Comparison of ENCODE assay signal across 8 cellular contexts in genomic region chr10:103759100-103759781, GRCh38.
A peak's percentile ranks its signal among the peaks of the same experiment; 100 is the strongest.
DNase-seq lines count a peak whose midpoint lies in the region; ATAC-seq and TF ChIP-seq lines count a peak whose summit lies in the region.

No MANE protein-coding gene starts in this region.

- no peaks in the 10 kb centered on the region for H3K36me3 Mint-ChIP-seq in activated naive CD8-positive, alpha-beta T cell treated with anti-CD3 and anti-CD28 coated beads, Interleukin-2, amount 10 ng/mL, durations not matched to agents 7 days and 5 days

- no peaks in the 10 kb centered on the region for H3K9me3 ChIP-seq in heart right ventricle

- no peak overlapping the region for H3K4me3 Mint-ChIP-seq in activated naive CD8-positive, alpha-beta T cell treated with anti-CD3 and anti-CD28 coated beads, Interleukin-2, amount 10 ng/mL, durations not matched to agents 7 days and 5 days

- 10 to 17% methylated on average over 10 of the region's 10 CpGs for WGBS in heart right ventricle, 2 donors

- H3K27ac ChIP-seq in heart right ventricle = peak overlapping the region; percentile 77 to 96 (median 94)

- H3K27ac Mint-ChIP-seq in activated naive CD8-positive, alpha-beta T cell treated with anti-CD3 and anti-CD28 coated beads, Interleukin-2, amount 10 ng/mL, durations not matched to agents 7 days and 5 days = no peak overlapping the region

- TF ChIP-seq CTCF in heart right ventricle (IDR thresholded peaks at IDR 0.05) = peak in 1 of 9 donors; percentile 10

- H3K4me1 Mint-ChIP-seq in activated naive CD8-positive, alpha-beta T cell treated with anti-CD3 and anti-CD28 coated beads, Interleukin-2, amount 10 ng/mL, durations not matched to agents 7 days and 5 days = peaks cover 44% of the 10 kb centered on the region

- H3K4me3 ChIP-seq in heart right ventricle (peak overlapping the region in 1 of 10 donors; percentile 20), skeletal muscle cell (ENCODE audit: low read depth, low read length) (no peak overlapping the region)

- H3K9me3 Mint-ChIP-seq in activated naive CD8-positive, alpha-beta T cell treated with anti-CD3 and anti-CD28 coated beads, Interleukin-2, amount 10 ng/mL, durations not matched to agents 7 days and 5 days = no peaks in the 10 kb centered on the region

- POLR2A ChIA-PET in activated naive CD8-positive, alpha-beta T cell treated with anti-CD3 and anti-CD28 coated beads, Interleukin-2, amount 10 ng/mL, durations not matched to agents 7 days and 5 days (lab: Charles Lee) = interaction anchor here (1.8 kb wide), 1 partner anchor 22 kb away, joined by 4 read pairs; no protein-coding TSS in a partner anchor

- ATAC-seq in GM18907 (IDR thresholded peaks at IDR 0.05; ENCODE audit: unreplicated experiment) (peak; percentile 72), heart right ventricle (peak; percentile 75 to 93 (median 87))
- peak; percentile 22 for ATAC-seq in activated naive CD8-positive, alpha-beta T cell treated with anti-CD3 and anti-CD28 coated beads, Interleukin-2, amount 10 ng/mL, durations not matched to agents 7 days and 5 days (ENCODE audit: low read depth)

- in situ Hi-C loops in ACHN (cut with HindIII; ENCODE audit: low pct_ligation_motif_present, low pct_unique_long_range_greater_than_20kb, low sequenced_read_pairs) = no loop called here

- no peaks in the 10 kb centered on the region for H3K36me3 ChIP-seq in heart right ventricle

- DNase-seq in ACHN = peak; percentile 33
- peak; percentile 17 for DNase-seq in NCI-H2171 (lab: John Stamatoyannopoulos, UW)
- DNase-seq in activated naive CD8-positive, alpha-beta T cell treated with anti-CD3 and anti-CD28 coated beads, Interleukin-2, amount 10 ng/mL, durations not matched to agents 7 days and 5 days = no peak
- peak in 1 of 2 donors; percentile 85 for DNase-seq in heart right ventricle
- DNase-seq in skeletal muscle cell (ENCODE audit: low read depth) = peak; percentile 69
- no peak for DNase-seq in NCI-H1092 (lab: John Stamatoyannopoulos, UW)
- DNase-seq in NCI-H1092 treated with DMSO at 0.1 percent for 48 hours (lab: John Stamatoyannopoulos, UW) = no peak

- no peaks in the 10 kb centered on the region for H3K27me3 ChIP-seq in heart right ventricle

- intact Hi-C loops in heart right ventricle (cut with DNase I) = no loop called here

- H3K27me3 Mint-ChIP-seq in activated naive CD8-positive, alpha-beta T cell treated with anti-CD3 and anti-CD28 coated beads, Interleukin-2, amount 10 ng/mL, durations not matched to agents 7 days and 5 days = peaks cover 23% of the 10 kb centered on the region

- peaks cover 30 to 86% (median 76%) of the 10 kb centered on the region in 9 donors for H3K4me1 ChIP-seq in heart right ventricle

Comparison
In these comparisons a context has a peak if more than half of its experiments do, and no peak if none do; other contexts are left out.
1. DNase-seq: peak in ACHN (single experiment), NCI-H2171 (single experiment) and skeletal muscle cell (single experiment); none in activated naive CD8-positive, alpha-beta T cell treated with anti-CD3 and anti-CD28 coated beads, Interleukin-2, amount 10 ng/mL, durations not matched to agents 7 days and 5 days (single experiment), NCI-H1092 (single experiment) and NCI-H1092 treated with DMSO at 0.1 percent for 48 hours (single experiment).
2. ATAC-seq: peak in every context shown above with its lines; median percentile 87 in heart right ventricle; 72 in GM18907; 22 in activated naive CD8-positive, alpha-beta T cell treated with anti-CD3 and anti-CD28 coated beads, Interleukin-2, amount 10 ng/mL, durations not matched to agents 7 days and 5 days.